In the genomic region with DNA sequence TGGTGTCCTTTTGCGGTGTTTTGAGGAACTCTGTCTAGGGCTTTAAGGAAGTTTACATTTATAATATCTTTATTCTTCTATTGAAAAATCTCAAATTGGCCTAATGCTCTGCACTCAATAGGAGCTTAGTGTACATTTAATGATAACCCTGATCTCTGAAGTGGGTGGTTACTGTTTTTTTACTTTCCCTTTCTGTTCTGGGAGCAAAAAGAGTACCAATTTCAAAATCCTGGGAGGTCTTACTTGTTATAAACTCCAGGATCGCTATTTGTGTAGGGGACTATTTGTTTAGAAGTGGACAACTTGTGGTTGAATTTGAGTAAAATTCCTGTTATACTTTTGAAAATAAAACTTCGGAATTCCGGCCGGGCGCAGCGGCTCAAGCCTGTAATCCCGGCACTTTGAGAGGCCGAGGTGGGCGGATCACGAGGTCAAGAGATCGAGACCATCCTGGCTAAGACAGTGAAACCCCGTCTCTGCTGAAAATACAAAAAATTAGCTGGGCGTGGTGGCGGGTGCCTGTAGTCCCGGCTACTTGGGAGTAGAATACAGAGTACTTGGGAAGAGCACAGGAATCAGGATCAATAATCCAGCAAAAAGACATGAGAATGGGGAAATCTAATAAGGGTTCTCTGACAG, we compare ENCODE assay signal across 1 cellular context.
TF ChIP-seq lines count a peak whose summit lies in the region.

No MANE protein-coding gene starts in this region.

TF ChIP-seq in WTC11, 78 proteins besides CTCF, POLR2A, EP300 and RAD21 (continued from another document):
- TF ChIP-seq, protein P1, sequence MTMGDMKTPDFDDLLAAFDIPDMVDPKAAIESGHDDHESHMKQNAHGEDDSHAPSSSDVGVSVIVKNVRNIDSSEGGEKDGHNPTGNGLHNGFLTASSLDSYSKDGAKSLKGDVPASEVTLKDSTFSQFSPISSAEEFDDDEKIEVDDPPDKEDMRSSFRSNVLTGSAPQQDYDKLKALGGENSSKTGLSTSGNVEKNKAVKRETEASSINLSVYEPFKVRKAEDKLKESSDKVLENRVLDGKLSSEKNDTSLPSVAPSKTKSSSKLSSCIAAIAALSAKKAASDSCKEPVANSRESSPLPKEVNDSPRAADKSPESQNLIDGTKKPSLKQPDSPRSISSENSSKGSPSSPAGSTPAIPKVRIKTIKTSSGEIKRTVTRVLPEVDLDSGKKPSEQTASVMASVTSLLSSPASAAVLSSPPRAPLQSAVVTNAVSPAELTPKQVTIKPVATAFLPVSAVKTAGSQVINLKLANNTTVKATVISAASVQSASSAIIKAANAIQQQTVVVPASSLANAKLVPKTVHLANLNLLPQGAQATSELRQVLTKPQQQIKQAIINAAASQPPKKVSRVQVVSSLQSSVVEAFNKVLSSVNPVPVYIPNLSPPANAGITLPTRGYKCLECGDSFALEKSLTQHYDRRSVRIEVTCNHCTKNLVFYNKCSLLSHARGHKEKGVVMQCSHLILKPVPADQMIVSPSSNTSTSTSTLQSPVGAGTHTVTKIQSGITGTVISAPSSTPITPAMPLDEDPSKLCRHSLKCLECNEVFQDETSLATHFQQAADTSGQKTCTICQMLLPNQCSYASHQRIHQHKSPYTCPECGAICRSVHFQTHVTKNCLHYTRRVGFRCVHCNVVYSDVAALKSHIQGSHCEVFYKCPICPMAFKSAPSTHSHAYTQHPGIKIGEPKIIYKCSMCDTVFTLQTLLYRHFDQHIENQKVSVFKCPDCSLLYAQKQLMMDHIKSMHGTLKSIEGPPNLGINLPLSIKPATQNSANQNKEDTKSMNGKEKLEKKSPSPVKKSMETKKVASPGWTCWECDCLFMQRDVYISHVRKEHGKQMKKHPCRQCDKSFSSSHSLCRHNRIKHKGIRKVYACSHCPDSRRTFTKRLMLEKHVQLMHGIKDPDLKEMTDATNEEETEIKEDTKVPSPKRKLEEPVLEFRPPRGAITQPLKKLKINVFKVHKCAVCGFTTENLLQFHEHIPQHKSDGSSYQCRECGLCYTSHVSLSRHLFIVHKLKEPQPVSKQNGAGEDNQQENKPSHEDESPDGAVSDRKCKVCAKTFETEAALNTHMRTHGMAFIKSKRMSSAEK (CRISPR knock-in tag; IDR thresholded peaks at IDR 0.05; ENCODE audit: borderline replicate concordance), result no peak
- TF ChIP-seq RORB (CRISPR knock-in tag; IDR thresholded peaks at IDR 0.05) (no peak), CREB1 (CRISPR knock-in tag; IDR thresholded peaks at IDR 0.05) (no peak), KAT7 (CRISPR knock-in tag; IDR thresholded peaks at IDR 0.05; ENCODE audit: borderline replicate concordance) (no peak), CREM (CRISPR knock-in tag; IDR thresholded peaks at IDR 0.05) (no peak), ATF1 (CRISPR knock-in tag; IDR thresholded peaks at IDR 0.05) (no peak), ZBTB21 (CRISPR knock-in tag; IDR thresholded peaks at IDR 0.05; ENCODE audit: borderline replicate concordance) (no peak)
- TF ChIP-seq, protein P2, sequence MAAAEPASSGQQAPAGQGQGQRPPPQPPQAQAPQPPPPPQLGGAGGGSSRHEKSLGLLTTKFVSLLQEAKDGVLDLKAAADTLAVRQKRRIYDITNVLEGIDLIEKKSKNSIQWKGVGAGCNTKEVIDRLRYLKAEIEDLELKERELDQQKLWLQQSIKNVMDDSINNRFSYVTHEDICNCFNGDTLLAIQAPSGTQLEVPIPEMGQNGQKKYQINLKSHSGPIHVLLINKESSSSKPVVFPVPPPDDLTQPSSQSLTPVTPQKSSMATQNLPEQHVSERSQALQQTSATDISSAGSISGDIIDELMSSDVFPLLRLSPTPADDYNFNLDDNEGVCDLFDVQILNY (CRISPR knock-in tag; IDR thresholded peaks at IDR 0.05), result no peak
- TF ChIP-seq, protein P3, sequence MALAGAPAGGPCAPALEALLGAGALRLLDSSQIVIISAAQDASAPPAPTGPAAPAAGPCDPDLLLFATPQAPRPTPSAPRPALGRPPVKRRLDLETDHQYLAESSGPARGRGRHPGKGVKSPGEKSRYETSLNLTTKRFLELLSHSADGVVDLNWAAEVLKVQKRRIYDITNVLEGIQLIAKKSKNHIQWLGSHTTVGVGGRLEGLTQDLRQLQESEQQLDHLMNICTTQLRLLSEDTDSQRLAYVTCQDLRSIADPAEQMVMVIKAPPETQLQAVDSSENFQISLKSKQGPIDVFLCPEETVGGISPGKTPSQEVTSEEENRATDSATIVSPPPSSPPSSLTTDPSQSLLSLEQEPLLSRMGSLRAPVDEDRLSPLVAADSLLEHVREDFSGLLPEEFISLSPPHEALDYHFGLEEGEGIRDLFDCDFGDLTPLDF (CRISPR knock-in tag; IDR thresholded peaks at IDR 0.05), result no peak
- TF ChIP-seq, protein P4, sequence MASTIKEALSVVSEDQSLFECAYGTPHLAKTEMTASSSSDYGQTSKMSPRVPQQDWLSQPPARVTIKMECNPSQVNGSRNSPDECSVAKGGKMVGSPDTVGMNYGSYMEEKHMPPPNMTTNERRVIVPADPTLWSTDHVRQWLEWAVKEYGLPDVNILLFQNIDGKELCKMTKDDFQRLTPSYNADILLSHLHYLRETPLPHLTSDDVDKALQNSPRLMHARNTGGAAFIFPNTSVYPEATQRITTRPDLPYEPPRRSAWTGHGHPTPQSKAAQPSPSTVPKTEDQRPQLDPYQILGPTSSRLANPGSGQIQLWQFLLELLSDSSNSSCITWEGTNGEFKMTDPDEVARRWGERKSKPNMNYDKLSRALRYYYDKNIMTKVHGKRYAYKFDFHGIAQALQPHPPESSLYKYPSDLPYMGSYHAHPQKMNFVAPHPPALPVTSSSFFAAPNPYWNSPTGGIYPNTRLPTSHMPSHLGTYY (CRISPR knock-in tag; IDR thresholded peaks at IDR 0.05), result no peak
- TF ChIP-seq, protein P5, sequence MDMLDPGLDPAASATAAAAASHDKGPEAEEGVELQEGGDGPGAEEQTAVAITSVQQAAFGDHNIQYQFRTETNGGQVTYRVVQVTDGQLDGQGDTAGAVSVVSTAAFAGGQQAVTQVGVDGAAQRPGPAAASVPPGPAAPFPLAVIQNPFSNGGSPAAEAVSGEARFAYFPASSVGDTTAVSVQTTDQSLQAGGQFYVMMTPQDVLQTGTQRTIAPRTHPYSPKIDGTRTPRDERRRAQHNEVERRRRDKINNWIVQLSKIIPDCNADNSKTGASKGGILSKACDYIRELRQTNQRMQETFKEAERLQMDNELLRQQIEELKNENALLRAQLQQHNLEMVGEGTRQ (CRISPR knock-in tag; IDR thresholded peaks at IDR 0.05), result no peak
